Comparison of ENCODE assay signal across 13 cellular contexts in genomic region chr2:212958757-212959295, GRCh38.
DNase-seq lines count a peak whose midpoint lies in the region; ATAC-seq and TF ChIP-seq lines count a peak whose summit lies in the region.
"Had no signal": no experiment of that assay in that cellular context is flagged by ENCODE, and none has a peak within 500 bp of the region (broad histone marks: within the 10 kb centered on the region; RNA-seq: fewer than 3 reads in every experiment).

No MANE protein-coding gene starts in this region.

- peak overlapping the region; percentile 0 for H3K27ac ChIP-seq in lower lobe of right lung
- H3K27ac ChIP-seq: SK-N-MC had no signal

- peak overlapping the region; percentile 15 for H3K27ac Mint-ChIP-seq in activated naive CD8-positive, alpha-beta T cell treated with anti-CD3 and anti-CD28 coated beads, Interleukin-2, amount 10 ng/mL, durations not matched to agents 7 days and 5 days
- H3K27ac Mint-ChIP-seq: B cell had no signal

- H3K9me3 Mint-ChIP-seq in activated naive CD8-positive, alpha-beta T cell treated with anti-CD3 and anti-CD28 coated beads, Interleukin-2, amount 10 ng/mL, durations not matched to agents 7 days and 5 days, result peaks cover 7% of the 10 kb centered on the region

- DNase-seq in AG10803 (ENCODE audit: low read depth) (peak; percentile 51), HT-29 (ENCODE audit: low spot score) (peak; percentile 46), lower lobe of right lung (no peak), HK-2 (ENCODE audit: unreplicated experiment) (no peak), NCI-H2227 (lab: John Stamatoyannopoulos, UW; ENCODE audit: unreplicated experiment) (no peak), mucosa of gallbladder (ENCODE audit: low spot score) (no peak)
- DNase-seq in activated naive CD8-positive, alpha-beta T cell treated with anti-CD3 and anti-CD28 coated beads, Interleukin-2, amount 10 ng/mL, durations not matched to agents 7 days and 5 days, result no peak
- DNase-seq: MG63, NCI-H69 had no signal

- H3K27me3 Mint-ChIP-seq in activated naive CD8-positive, alpha-beta T cell treated with anti-CD3 and anti-CD28 coated beads, Interleukin-2, amount 10 ng/mL, durations not matched to agents 7 days and 5 days, result no peaks in the 10 kb centered on the region
- H3K27me3 Mint-ChIP-seq: B cell had no signal

- ATAC-seq in activated naive CD8-positive, alpha-beta T cell treated with anti-CD3 and anti-CD28 coated beads, Interleukin-2, amount 10 ng/mL, durations not matched to agents 7 days and 5 days (ENCODE audit: low read depth), result peak; percentile 51
- ATAC-seq in lower lobe of right lung (peak; percentile 56 to 65), GM18909 (IDR thresholded peaks at IDR 0.05; ENCODE audit: poor library complexity, unreplicated experiment) (no peak)

- no peaks in the 10 kb centered on the region for H3K36me3 ChIP-seq in lower lobe of right lung
- H3K36me3 ChIP-seq: MG63 had no signal

- H3K4me3 ChIP-seq in AG10803 (ENCODE audit: low read length) (no peak overlapping the region), lower lobe of right lung (no peak overlapping the region)
- H3K4me3 ChIP-seq: MG63, SK-N-MC had no signal

- H3K4me1 Mint-ChIP-seq in activated naive CD8-positive, alpha-beta T cell treated with anti-CD3 and anti-CD28 coated beads, Interleukin-2, amount 10 ng/mL, durations not matched to agents 7 days and 5 days, result peaks cover 33% of the 10 kb centered on the region
- H3K4me1 Mint-ChIP-seq: neural crest cell had no signal

- H3K4me3 Mint-ChIP-seq in activated naive CD8-positive, alpha-beta T cell treated with anti-CD3 and anti-CD28 coated beads, Interleukin-2, amount 10 ng/mL, durations not matched to agents 7 days and 5 days, result peak overlapping the region; percentile 17
- H3K4me3 Mint-ChIP-seq: B cell, neural crest cell had no signal

- H3K9me3 ChIP-seq in lower lobe of right lung, result no peaks in the 10 kb centered on the region
- H3K9me3 ChIP-seq: MG63 had no signal

- peaks cover 17% of the 10 kb centered on the region for H3K36me3 Mint-ChIP-seq in activated naive CD8-positive, alpha-beta T cell treated with anti-CD3 and anti-CD28 coated beads, Interleukin-2, amount 10 ng/mL, durations not matched to agents 7 days and 5 days

- H3K27me3 ChIP-seq in lower lobe of right lung (ENCODE audit: low read depth), result no peaks in the 10 kb centered on the region
- H3K27me3 ChIP-seq: MG63 had no signal

- intact Hi-C loops in lower lobe of right lung (cut with DNase I), result no loop called here

- TF ChIP-seq CTCF in AG10803 (conservative IDR thresholded peaks at IDR 0.05; ENCODE audit: low read length) (no peak), lower lobe of right lung (IDR thresholded peaks at IDR 0.05) (no peak)

- peaks cover 15% of the 10 kb centered on the region for H3K4me1 ChIP-seq in lower lobe of right lung

- POLR2A ChIA-PET in activated naive CD8-positive, alpha-beta T cell treated with anti-CD3 and anti-CD28 coated beads, Interleukin-2, amount 10 ng/mL, durations not matched to agents 7 days and 5 days (lab: Charles Lee), result no interaction called here

Comparison
In these comparisons a context has a peak if more than half of its experiments do, and no peak if none do; other contexts are left out.
1. DNase-seq: peak in AG10803 (single experiment) and HT-29 (single experiment); none in activated naive CD8-positive, alpha-beta T cell treated with anti-CD3 and anti-CD28 coated beads, Interleukin-2, amount 10 ng/mL, durations not matched to agents 7 days and 5 days (single experiment), lower lobe of right lung (single experiment), HK-2 (single experiment), NCI-H2227 (single experiment) and mucosa of gallbladder (single experiment).